In the genomic region with DNA sequence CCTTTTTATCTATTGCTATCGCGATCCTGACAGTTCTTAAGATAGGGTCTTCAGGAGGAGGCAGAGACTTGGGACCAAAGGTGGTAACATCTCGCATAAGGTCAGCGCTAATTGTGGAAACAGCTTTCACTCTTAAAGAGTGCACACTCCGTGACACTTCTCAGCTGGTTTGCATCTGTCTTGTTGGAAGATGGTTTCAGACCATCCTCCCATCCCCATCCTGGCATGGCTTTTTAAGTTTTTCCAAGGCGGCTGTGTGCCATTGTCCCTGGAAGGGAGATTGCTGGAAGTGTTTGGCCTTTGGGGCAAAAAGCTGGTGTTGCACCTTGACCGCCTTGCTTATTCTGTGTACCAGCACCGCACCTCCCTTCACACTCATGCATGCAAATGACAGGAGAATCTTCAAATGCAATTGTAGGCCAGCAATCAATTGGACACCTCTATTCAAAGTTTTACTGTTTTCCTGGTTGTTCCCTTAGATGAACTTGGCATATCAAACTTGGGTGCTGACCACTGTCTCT, we compare ENCODE assay signal across 8 cellular contexts. TPM values are rescaled to one million over a fixed set of nuclear protein-coding genes. Genes with fewer than 3 reads are reported as not detected.
DNase-seq lines count a peak whose midpoint lies in the region; ATAC-seq and TF ChIP-seq lines count a peak whose summit lies in the region.

No MANE protein-coding gene starts in this region.

- DNase-seq in EH (ENCODE audit: low read depth) (peak; percentile 9), Panc1 (ENCODE audit: low read depth, low spot score) (no peak), esophagus squamous epithelium (lab: John Stamatoyannopoulos, UW) (no peak), posterior vena cava (ENCODE audit: low spot score) (peak; percentile 45), hepatic stellate cell (ENCODE audit: low spot score) (no peak), NCI-H128 (lab: John Stamatoyannopoulos, UW; ENCODE audit: unreplicated experiment) (no peak), NCI-H1048 (lab: John Stamatoyannopoulos, UW) (no peak), NCI-H2107 (lab: John Stamatoyannopoulos, UW) (no peak)

- BruUV-seq in Panc1 (replicated peaks; lab: Mats Ljungman, UMichigan) = no TSS peak

- H3K27ac ChIP-seq in Panc1 (ENCODE audit: low read length) = peak overlapping the region; percentile 63
- H3K27ac ChIP-seq in esophagus squamous epithelium = peak overlapping the region in 3 of 4 donors; percentile 87 to 89 (median 87)

- no peak for ATAC-seq in Panc1

- H3K4me3 ChIP-seq in Panc1 (ENCODE audit: low read depth in 2 of 2, low read length in 2 of 2) = peak overlapping the region; percentile 65 to 73
- H3K4me3 ChIP-seq in esophagus squamous epithelium = peak overlapping the region; percentile 70 to 100 (median 85)

- no peak for TF ChIP-seq POLR2A in esophagus squamous epithelium (IDR thresholded peaks at IDR 0.05)

- no peaks in the 10 kb centered on the region for H3K9me3 ChIP-seq in Panc1 (ENCODE audit: control insufficient read depth, insufficient read depth, low read depth, low read length)
- H3K9me3 ChIP-seq in esophagus squamous epithelium = no peaks in the 10 kb centered on the region

- CTCF ChIA-PET in Panc1 (lab: Charles Lee) = interaction anchor here (0.7 kb wide), 1 partner anchor 61 kb away, joined by 3 read pairs; no protein-coding TSS in a partner anchor

- 10 to 28% methylated on average over 6 to 8 of the region's 8 CpGs for WGBS in esophagus squamous epithelium, 2 donors

- TF ChIP-seq CTCF in Panc1 (IDR thresholded peaks at IDR 0.05) = no peak
- no peak for TF ChIP-seq CTCF in esophagus squamous epithelium (IDR thresholded peaks at IDR 0.05)

- peaks cover 32% of the 10 kb centered on the region for H3K4me1 ChIP-seq in Panc1 (ENCODE audit: control insufficient read depth, insufficient read depth, low read length)
- H3K4me1 ChIP-seq in esophagus squamous epithelium = peaks cover 17 to 70% (median 41%) of the 10 kb centered on the region in 3 donors

- POLR2A ChIA-PET in Panc1 (lab: Charles Lee) = interaction anchor here (0.9 kb wide), 1 partner anchor 13 kb away, joined by 3 read pairs; no protein-coding TSS in a partner anchor

- intact Hi-C loops in Panc1 (cut with micrococcal nuclease; ENCODE audit: unreplicated experiment) = no loop called here
- intact Hi-C loops in esophagus squamous epithelium (cut with DNase I) = no loop called here
- intact Hi-C loops in posterior vena cava (cut with DNase I) = loop anchor here (2.0 to 5.0 kb wide), 2 partner anchors 60 to 64 kb away; no protein-coding TSS in a partner anchor

- H3K36me3 ChIP-seq in Panc1 (ENCODE audit: control insufficient read depth, insufficient read depth, low read length) = peaks cover 3% of the 10 kb centered on the region; the same call in 1 of the 2 replicates
- no peaks in the 10 kb centered on the region for H3K36me3 ChIP-seq in esophagus squamous epithelium

- H3K27me3 ChIP-seq in Panc1 (ENCODE audit: control insufficient read depth, insufficient read depth, low read length) (no peaks in the 10 kb centered on the region), esophagus squamous epithelium (no peaks in the 10 kb centered on the region)

- in situ Hi-C loops in Panc1 (cut with HindIII; ENCODE audit: low pct_unique_long_range_greater_than_20kb, low sequenced_read_pairs) = no loop called here

RNA-seq across cellular contexts. Expression of gene SOCS7, which starts 1.5 kb away (rescaled TPM):
- total RNA-seq in Panc1 (2021; ENCODE audit: unreplicated experiment) (31.0 TPM), esophagus squamous epithelium (10 to 100 TPM in 2 of 4 donors, 1 to 10 TPM in 2; 5.9 to 21.8 (median 15.0) TPM), posterior vena cava (10 to 100 TPM; 12.2 to 15.3 TPM)
- polyA plus RNA-seq in Panc1 (2012; ENCODE audit: insufficient read length) = 12.6 TPM

RNA-seq across cellular contexts. Expression of gene GPR179, which starts 9.4 kb away (rescaled TPM):
- total RNA-seq in Panc1 (2021; ENCODE audit: unreplicated experiment) = 0.03 TPM
- polyA plus RNA-seq in Panc1 (2012; ENCODE audit: insufficient read length) = 0.06 TPM
- total RNA-seq in esophagus squamous epithelium = under 1 TPM in 1 of 4 donors, not detected in 3; under 0.01 TPM
- total RNA-seq in posterior vena cava = under 1 TPM in 1 of 2 donors, not detected in 1; 0.05 TPM

RNA-seq across cellular contexts. Expression of gene MRPL45, which starts 56.2 kb away (rescaled TPM):
- total RNA-seq in Panc1 (2021; ENCODE audit: unreplicated experiment) (24.7 TPM), esophagus squamous epithelium (10 to 100 TPM; 21.3 to 33.0 (median 29.9) TPM), posterior vena cava (10 to 100 TPM; 14.9 to 18.0 TPM)
- 17.8 TPM for polyA plus RNA-seq in Panc1 (2012; ENCODE audit: insufficient read length)

Comparison
In these comparisons a context has a peak if more than half of its experiments do, and no peak if none do; other contexts are left out.
1. DNase-seq: peak in EH (single experiment) and posterior vena cava (single experiment); none in Panc1 (single experiment), esophagus squamous epithelium (single experiment), hepatic stellate cell (single experiment), NCI-H128 (single experiment), NCI-H1048 (single experiment) and NCI-H2107 (single experiment).
2. intact Hi-C loops: an anchor here in posterior vena cava (2.0 to 5.0 kb wide); none called in Panc1 and esophagus squamous epithelium.